9 cellular contexts compared by ENCODE assay signal in genomic region chr12:116759783-116760581, GRCh38. TPM values are rescaled to one million over a fixed set of nuclear protein-coding genes. Genes with fewer than 3 reads are reported as not detected.
DNase-seq lines count a peak whose midpoint lies in the region; ATAC-seq and TF ChIP-seq lines count a peak whose summit lies in the region.
"Had no signal": no experiment of that assay in that cellular context is flagged by ENCODE, and none has a peak within 500 bp of the region (broad histone marks: within the 10 kb centered on the region; RNA-seq: fewer than 3 reads in every experiment).

No MANE protein-coding gene starts in this region.

- H3K27ac ChIP-seq in RWPE2 (ENCODE audit: poor library complexity, severe bottlenecking) (no peak overlapping the region), neutrophil (no peak overlapping the region)
- H3K27ac ChIP-seq: left lung had no signal

- ATAC-seq in RWPE2 (ENCODE audit: low read depth) = no peak
- peak; percentile 24 for ATAC-seq in central memory CD8-positive, alpha-beta T cell (replicated peaks; ENCODE audit: extremely low read depth, poor library complexity, severe bottlenecking)
- ATAC-seq in GM18868 (IDR thresholded peaks at IDR 0.05; ENCODE audit: unreplicated experiment) = no peak
- ATAC-seq: left lung had no signal

- no peaks in the 10 kb centered on the region for H3K4me1 Mint-ChIP-seq in central memory CD8-positive, alpha-beta T cell
- no peaks in the 10 kb centered on the region for H3K4me1 Mint-ChIP-seq in Calu3 (ENCODE audit: low read depth, unreplicated experiment)

- H3K36me3 ChIP-seq in RWPE2 (ENCODE audit: low read depth) (no peaks in the 10 kb centered on the region), neutrophil (no peaks in the 10 kb centered on the region)
- H3K36me3 ChIP-seq: left lung had no signal

- TF ChIP-seq CTCF in RWPE2 (IDR thresholded peaks at IDR 0.05; ENCODE audit: poor library complexity, severe bottlenecking) (peak; percentile 9), neutrophil (IDR thresholded peaks at IDR 0.05) (no peak), Calu3 (IDR thresholded peaks at IDR 0.05; ENCODE audit: unreplicated experiment) (no peak)

- H3K27me3 ChIP-seq in RWPE2 (ENCODE audit: insufficient read depth, poor library complexity, severe bottlenecking) (no peaks in the 10 kb centered on the region), neutrophil (peaks cover 15% of the 10 kb centered on the region)
- H3K27me3 ChIP-seq: left lung had no signal

- BruUV-seq in Calu3 (replicated peaks; lab: Mats Ljungman, UMichigan) = no TSS peak

- CTCF ChIA-PET in Calu3 (lab: Charles Lee) = interaction anchor here (0.6 kb wide), 1 partner anchor 69 kb away, joined by 6 read pairs; no protein-coding TSS in a partner anchor

- peaks cover 3% of the 10 kb centered on the region for H3K36me3 Mint-ChIP-seq in central memory CD8-positive, alpha-beta T cell (ENCODE audit: insufficient read depth)
- H3K36me3 Mint-ChIP-seq in Calu3 (ENCODE audit: insufficient read depth, unreplicated experiment) = no peaks in the 10 kb centered on the region

- H3K27me3 Mint-ChIP-seq in central memory CD8-positive, alpha-beta T cell = no peaks in the 10 kb centered on the region
- H3K27me3 Mint-ChIP-seq in Calu3 (ENCODE audit: unreplicated experiment) = no peaks in the 10 kb centered on the region

- H3K9me3 Mint-ChIP-seq in central memory CD8-positive, alpha-beta T cell = no peaks in the 10 kb centered on the region
- H3K9me3 Mint-ChIP-seq in Calu3 (ENCODE audit: low read depth, unreplicated experiment) = no peaks in the 10 kb centered on the region

- H3K4me3 Mint-ChIP-seq in central memory CD8-positive, alpha-beta T cell = peak overlapping the region; percentile 54
- no peak overlapping the region for H3K4me3 Mint-ChIP-seq in Calu3 (ENCODE audit: low read depth, unreplicated experiment)

- DNase-seq in GF-D8 (lab: John Stamatoyannopoulos, UW) (peak; percentile 51), RWPE2 (ENCODE audit: low spot score) (no peak), epidermal melanocyte (ENCODE audit: insufficient read length, low spot score) (no peak), Calu3 (no peak), COLO668 (lab: John Stamatoyannopoulos, UW; ENCODE audit: unreplicated experiment) (no peak)
- DNase-seq in central memory CD8-positive, alpha-beta T cell (ENCODE audit: low spot score in 2 of 2) = peak in 1 of 2 donors; percentile 11
- DNase-seq: left lung had no signal

- H3K27ac Mint-ChIP-seq in central memory CD8-positive, alpha-beta T cell (ENCODE audit: low read depth) = peak overlapping the region; percentile 38
- no peak overlapping the region for H3K27ac Mint-ChIP-seq in Calu3 (ENCODE audit: unreplicated experiment)

- H3K9me3 ChIP-seq in RWPE2 (ENCODE audit: severe bottlenecking) (no peaks in the 10 kb centered on the region), neutrophil (no peaks in the 10 kb centered on the region)
- H3K9me3 ChIP-seq: left lung had no signal

- H3K4me1 ChIP-seq in RWPE2 (ENCODE audit: insufficient read depth, poor library complexity, severe bottlenecking) = no peaks in the 10 kb centered on the region
- H3K4me1 ChIP-seq in neutrophil (ENCODE audit: control insufficient read depth in 1 of 2, insufficient read depth in 1 of 2, low read depth in 1 of 2, low read length in 1 of 2) = no peaks in the 10 kb centered on the region
- H3K4me1 ChIP-seq: left lung had no signal

- intact Hi-C loops in Calu3 (cut with micrococcal nuclease; ENCODE audit: unreplicated experiment) = no loop called here

- no peak overlapping the region for H3K4me3 ChIP-seq in RWPE2 (ENCODE audit: severe bottlenecking)
- peak overlapping the region; percentile 1 to 9 for H3K4me3 ChIP-seq in neutrophil (ENCODE audit: low read depth in 1 of 2, low read length in 1 of 2)
- H3K4me3 ChIP-seq: left lung had no signal

RNA-seq across cellular contexts. Expression of gene RNFT2, which starts 21.9 kb away (rescaled TPM):
- total RNA-seq in Calu3 (2022) = 22.5 and 32.0 TPM in 2 replicates

RNA-seq across cellular contexts. Expression of gene SPRING1, which starts 22.1 kb away (rescaled TPM):
- 62.1 and 87.4 TPM in 2 replicates for total RNA-seq in Calu3 (2022)
